Comparison of ENCODE assay signal across 1 cellular context in genomic region chr18:13542520-13542847, GRCh38.
A peak's percentile ranks its signal among the peaks of the same experiment; 100 is the strongest.
TF ChIP-seq lines count a peak whose summit lies in the region.

No MANE protein-coding gene starts in this region.

TF ChIP-seq in HepG2, 621 proteins besides CTCF, POLR2A, EP300 and RAD21 (continued from another document):
- TF ChIP-seq TMF1 (CRISPR knock-in tag; IDR thresholded peaks at IDR 0.05; ENCODE audit: low read depth) (no peak), ZNF644 (CRISPR knock-in tag; IDR thresholded peaks at IDR 0.05; ENCODE audit: low read depth) (no peak), GLI4 (CRISPR knock-in tag; IDR thresholded peaks at IDR 0.05; ENCODE audit: borderline replicate concordance) (no peak), ZNF652 (CRISPR knock-in tag; IDR thresholded peaks at IDR 0.05; ENCODE audit: borderline replicate concordance, low read depth) (no peak), ZNF225 (CRISPR knock-in tag; IDR thresholded peaks at IDR 0.05) (peak; percentile 19; the same call in 1 of the 2 replicates), BHLHE40 (IDR thresholded peaks at IDR 0.05; ENCODE audit: low read length) (no peak), ZNF235 (CRISPR knock-in tag; IDR thresholded peaks at IDR 0.05; ENCODE audit: borderline replicate concordance) (0 out of 2 replicates have a peak, but pooled peaks have one; percentile 9), NFKB2 (CRISPR knock-in tag; IDR thresholded peaks at IDR 0.05; ENCODE audit: borderline replicate concordance) (no peak), BORCS8-MEF2B (CRISPR knock-in tag; IDR thresholded peaks at IDR 0.05) (no peak), CEBPB (IDR thresholded peaks at IDR 0.05; ENCODE audit: borderline replicate concordance, low read depth, low read length) (no peak), SNAPC5 (CRISPR knock-in tag; IDR thresholded peaks at IDR 0.05; ENCODE audit: borderline replicate concordance) (0 out of 2 replicates have a peak, but pooled peaks have one; percentile 28), ZFYVE20 (CRISPR knock-in tag; IDR thresholded peaks at IDR 0.05; ENCODE audit: borderline replicate concordance, low read depth) (no peak), ZNF44 (CRISPR knock-in tag; IDR thresholded peaks at IDR 0.05) (no peak), BCL3 (CRISPR knock-in tag; IDR thresholded peaks at IDR 0.05) (no peak), POGZ (CRISPR knock-in tag; IDR thresholded peaks at IDR 0.05) (no peak), ZNF703 (CRISPR knock-in tag; IDR thresholded peaks at IDR 0.05; ENCODE audit: borderline replicate concordance) (no peak), ZNF75D (CRISPR knock-in tag; IDR thresholded peaks at IDR 0.05; ENCODE audit: borderline replicate concordance) (no peak), CCDC6 (CRISPR knock-in tag; IDR thresholded peaks at IDR 0.05) (0 out of 2 replicates have a peak, but pooled peaks have one; percentile 10), PRMT3 (CRISPR knock-in tag; IDR thresholded peaks at IDR 0.05; ENCODE audit: borderline replicate concordance, low read depth) (0 out of 2 replicates have a peak, but pooled peaks have one; percentile 40), SAP130 (CRISPR knock-in tag; IDR thresholded peaks at IDR 0.05; ENCODE audit: low read depth) (0 out of 2 replicates have a peak, but pooled peaks have one; percentile 6), JUNB (CRISPR knock-in tag; IDR thresholded peaks at IDR 0.05; ENCODE audit: borderline replicate concordance) (no peak), ZSCAN22 (CRISPR knock-in tag; IDR thresholded peaks at IDR 0.05) (no peak), TCF12 (IDR thresholded peaks at IDR 0.05) (no peak), TCF12 (CRISPR knock-in tag; IDR thresholded peaks at IDR 0.05) (no peak), PCBP1 (IDR thresholded peaks at IDR 0.05; ENCODE audit: borderline replicate concordance, low read depth, low read length) (no peak), PAX8 (CRISPR knock-in tag; IDR thresholded peaks at IDR 0.05; ENCODE audit: borderline replicate concordance) (no peak), NCOA5 (CRISPR knock-in tag; IDR thresholded peaks at IDR 0.05) (no peak), ZNF431 (CRISPR knock-in tag; IDR thresholded peaks at IDR 0.05; ENCODE audit: borderline replicate concordance, low read depth) (no peak), ZNF687 (CRISPR knock-in tag; IDR thresholded peaks at IDR 0.05) (peak; percentile 61), KLF15 (CRISPR knock-in tag; IDR thresholded peaks at IDR 0.05; ENCODE audit: borderline replicate concordance) (no peak), MAZ (IDR thresholded peaks at IDR 0.05; ENCODE audit: borderline replicate concordance, low read depth, low read length) (no peak), MAZ (CRISPR knock-in tag; IDR thresholded peaks at IDR 0.05; ENCODE audit: low read depth) (0 out of 2 replicates have a peak, but pooled peaks have one; percentile 11), RARA (CRISPR knock-in tag; IDR thresholded peaks at IDR 0.05) (no peak), PRPF4 (IDR thresholded peaks at IDR 0.05; ENCODE audit: low read depth, low read length, poor library complexity, severe bottlenecking) (no peak), HNRNPH1 (optimal IDR thresholded peaks at IDR 0.05; ENCODE audit: low read depth, low read length) (no peak), NR2F6 (IDR thresholded peaks at IDR 0.05) (no peak), NR2F6 (CRISPR knock-in tag; IDR thresholded peaks at IDR 0.05) (no peak)
- TF ChIP-seq, protein P1, sequence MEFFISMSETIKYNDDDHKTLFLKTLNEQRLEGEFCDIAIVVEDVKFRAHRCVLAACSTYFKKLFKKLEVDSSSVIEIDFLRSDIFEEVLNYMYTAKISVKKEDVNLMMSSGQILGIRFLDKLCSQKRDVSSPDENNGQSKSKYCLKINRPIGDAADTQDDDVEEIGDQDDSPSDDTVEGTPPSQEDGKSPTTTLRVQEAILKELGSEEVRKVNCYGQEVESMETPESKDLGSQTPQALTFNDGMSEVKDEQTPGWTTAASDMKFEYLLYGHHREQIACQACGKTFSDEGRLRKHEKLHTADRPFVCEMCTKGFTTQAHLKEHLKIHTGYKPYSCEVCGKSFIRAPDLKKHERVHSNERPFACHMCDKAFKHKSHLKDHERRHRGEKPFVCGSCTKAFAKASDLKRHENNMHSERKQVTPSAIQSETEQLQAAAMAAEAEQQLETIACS (CRISPR knock-in tag; IDR thresholded peaks at IDR 0.05), result no peak
- TF ChIP-seq, protein P2, sequence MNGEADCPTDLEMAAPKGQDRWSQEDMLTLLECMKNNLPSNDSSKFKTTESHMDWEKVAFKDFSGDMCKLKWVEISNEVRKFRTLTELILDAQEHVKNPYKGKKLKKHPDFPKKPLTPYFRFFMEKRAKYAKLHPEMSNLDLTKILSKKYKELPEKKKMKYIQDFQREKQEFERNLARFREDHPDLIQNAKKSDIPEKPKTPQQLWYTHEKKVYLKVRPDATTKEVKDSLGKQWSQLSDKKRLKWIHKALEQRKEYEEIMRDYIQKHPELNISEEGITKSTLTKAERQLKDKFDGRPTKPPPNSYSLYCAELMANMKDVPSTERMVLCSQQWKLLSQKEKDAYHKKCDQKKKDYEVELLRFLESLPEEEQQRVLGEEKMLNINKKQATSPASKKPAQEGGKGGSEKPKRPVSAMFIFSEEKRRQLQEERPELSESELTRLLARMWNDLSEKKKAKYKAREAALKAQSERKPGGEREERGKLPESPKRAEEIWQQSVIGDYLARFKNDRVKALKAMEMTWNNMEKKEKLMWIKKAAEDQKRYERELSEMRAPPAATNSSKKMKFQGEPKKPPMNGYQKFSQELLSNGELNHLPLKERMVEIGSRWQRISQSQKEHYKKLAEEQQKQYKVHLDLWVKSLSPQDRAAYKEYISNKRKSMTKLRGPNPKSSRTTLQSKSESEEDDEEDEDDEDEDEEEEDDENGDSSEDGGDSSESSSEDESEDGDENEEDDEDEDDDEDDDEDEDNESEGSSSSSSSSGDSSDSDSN (CRISPR knock-in tag; IDR thresholded peaks at IDR 0.05), result no peak
